Comparison of ENCODE assay signal across 4 cellular contexts in genomic region chr14:67253076-67253635, GRCh38.
TF ChIP-seq lines count a peak whose summit lies in the region.

No MANE protein-coding gene starts in this region.

TF ChIP-seq in SK-N-SH treated with all-trans-retinoic acid at 6 μM for 48 hours, 23 proteins besides CTCF, POLR2A, EP300 and RAD21 (continues in another document):
- TF ChIP-seq CSDC2 (CRISPR knock-in tag; IDR thresholded peaks at IDR 0.05) (no peak), ESRRG (CRISPR knock-in tag; IDR thresholded peaks at IDR 0.05) (no peak), ISL1 (CRISPR knock-in tag; IDR thresholded peaks at IDR 0.05) (no peak), ZNF8 (CRISPR knock-in tag; IDR thresholded peaks at IDR 0.05) (no peak), TOX (CRISPR knock-in tag; IDR thresholded peaks at IDR 0.05; ENCODE audit: borderline replicate concordance) (no peak), PATZ1 (CRISPR knock-in tag; IDR thresholded peaks at IDR 0.05; ENCODE audit: borderline replicate concordance) (no peak), SNAI2 (CRISPR knock-in tag; IDR thresholded peaks at IDR 0.05) (no peak), TSHZ2 (CRISPR knock-in tag; IDR thresholded peaks at IDR 0.05) (no peak), ZFP3 (CRISPR knock-in tag; IDR thresholded peaks at IDR 0.05) (no peak), ARNTL (CRISPR knock-in tag; IDR thresholded peaks at IDR 0.05; ENCODE audit: borderline replicate concordance, low read depth) (no peak)

TF ChIP-seq in SK-N-SH, 30 proteins besides CTCF, POLR2A, EP300 and RAD21:
- TF ChIP-seq GABPA (IDR thresholded peaks at IDR 0.05; ENCODE audit: low read depth): no peak
- TF ChIP-seq POLR2AphosphoS5 (IDR thresholded peaks at IDR 0.05; ENCODE audit: low read depth, low read length): no peak
- no peak for TF ChIP-seq REST (IDR thresholded peaks at IDR 0.05; ENCODE audit: low read depth, low read length)
- TF ChIP-seq USF2 (IDR thresholded peaks at IDR 0.05; ENCODE audit: borderline replicate concordance, low read depth, low read length): no peak
- TF ChIP-seq TAF1 (IDR thresholded peaks at IDR 0.05; ENCODE audit: borderline replicate concordance, low read depth, low read length): no peak
TF ChIP-seq in SK-N-SH: peak in this region for 0.

TF ChIP-seq in IMR-90, 13 proteins besides CTCF, POLR2A, EP300 and RAD21:
- TF ChIP-seq CHD1 (IDR thresholded peaks at IDR 0.05; ENCODE audit: low read depth, low read length): no peak
- no peak for TF ChIP-seq BHLHE40 (IDR thresholded peaks at IDR 0.05; ENCODE audit: low read depth, low read length)
- TF ChIP-seq CEBPB (IDR thresholded peaks at IDR 0.05; ENCODE audit: low read depth, low read length): no peak
- TF ChIP-seq RFX5 (IDR thresholded peaks at IDR 0.05; ENCODE audit: low read depth, low read length): no peak
- no peak for TF ChIP-seq FOS (IDR thresholded peaks at IDR 0.05; ENCODE audit: low read depth, low read length)
- TF ChIP-seq, protein P1, sequence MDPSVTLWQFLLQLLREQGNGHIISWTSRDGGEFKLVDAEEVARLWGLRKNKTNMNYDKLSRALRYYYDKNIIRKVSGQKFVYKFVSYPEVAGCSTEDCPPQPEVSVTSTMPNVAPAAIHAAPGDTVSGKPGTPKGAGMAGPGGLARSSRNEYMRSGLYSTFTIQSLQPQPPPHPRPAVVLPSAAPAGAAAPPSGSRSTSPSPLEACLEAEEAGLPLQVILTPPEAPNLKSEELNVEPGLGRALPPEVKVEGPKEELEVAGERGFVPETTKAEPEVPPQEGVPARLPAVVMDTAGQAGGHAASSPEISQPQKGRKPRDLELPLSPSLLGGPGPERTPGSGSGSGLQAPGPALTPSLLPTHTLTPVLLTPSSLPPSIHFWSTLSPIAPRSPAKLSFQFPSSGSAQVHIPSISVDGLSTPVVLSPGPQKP (IDR thresholded peaks at IDR 0.05; ENCODE audit: borderline replicate concordance, low read depth, low read length): no peak
- TF ChIP-seq NFE2L2 (IDR thresholded peaks at IDR 0.05; ENCODE audit: low read depth, low read length): no peak
- no peak for TF ChIP-seq RCOR1 (IDR thresholded peaks at IDR 0.05; ENCODE audit: insufficient replicate concordance, low read length)
- no peak for TF ChIP-seq MAZ (IDR thresholded peaks at IDR 0.05; ENCODE audit: borderline replicate concordance, low read depth, low read length)
- no peak for TF ChIP-seq MAFK (IDR thresholded peaks at IDR 0.05; ENCODE audit: low read depth, low read length)
- no peak for TF ChIP-seq MXI1 (IDR thresholded peaks at IDR 0.05; ENCODE audit: borderline replicate concordance, low read depth, low read length)
- TF ChIP-seq SMC3 (IDR thresholded peaks at IDR 0.05; ENCODE audit: low read depth, low read length): no peak
- no peak for TF ChIP-seq USF2 (IDR thresholded peaks at IDR 0.05; ENCODE audit: low read depth, low read length)
TF ChIP-seq in IMR-90: peak in this region for 0.

TF ChIP-seq in GM12878, 131 proteins besides CTCF, POLR2A, EP300 and RAD21:
- TF ChIP-seq SIN3A (IDR thresholded peaks at IDR 0.05; ENCODE audit: low read depth, low read length) (no peak), YY1 (IDR thresholded peaks at IDR 0.05; ENCODE audit: low read depth, low read length) (no peak), STAT3 (IDR thresholded peaks at IDR 0.05; ENCODE audit: low read depth, low read length) (no peak), CBX3 (IDR thresholded peaks at IDR 0.05; ENCODE audit: borderline replicate concordance, low read depth) (no peak), JUNB (IDR thresholded peaks at IDR 0.05) (peak; percentile 64), NR2C2 (IDR thresholded peaks at IDR 0.05; ENCODE audit: borderline replicate concordance, control insufficient read depth, insufficient read length, low read depth) (no peak), RCOR1 (conservative IDR thresholded peaks at IDR 0.05; ENCODE audit: low read depth, low read length) (no peak), HCFC1 (IDR thresholded peaks at IDR 0.05; ENCODE audit: low read length) (no peak)
